In the genomic region with DNA sequence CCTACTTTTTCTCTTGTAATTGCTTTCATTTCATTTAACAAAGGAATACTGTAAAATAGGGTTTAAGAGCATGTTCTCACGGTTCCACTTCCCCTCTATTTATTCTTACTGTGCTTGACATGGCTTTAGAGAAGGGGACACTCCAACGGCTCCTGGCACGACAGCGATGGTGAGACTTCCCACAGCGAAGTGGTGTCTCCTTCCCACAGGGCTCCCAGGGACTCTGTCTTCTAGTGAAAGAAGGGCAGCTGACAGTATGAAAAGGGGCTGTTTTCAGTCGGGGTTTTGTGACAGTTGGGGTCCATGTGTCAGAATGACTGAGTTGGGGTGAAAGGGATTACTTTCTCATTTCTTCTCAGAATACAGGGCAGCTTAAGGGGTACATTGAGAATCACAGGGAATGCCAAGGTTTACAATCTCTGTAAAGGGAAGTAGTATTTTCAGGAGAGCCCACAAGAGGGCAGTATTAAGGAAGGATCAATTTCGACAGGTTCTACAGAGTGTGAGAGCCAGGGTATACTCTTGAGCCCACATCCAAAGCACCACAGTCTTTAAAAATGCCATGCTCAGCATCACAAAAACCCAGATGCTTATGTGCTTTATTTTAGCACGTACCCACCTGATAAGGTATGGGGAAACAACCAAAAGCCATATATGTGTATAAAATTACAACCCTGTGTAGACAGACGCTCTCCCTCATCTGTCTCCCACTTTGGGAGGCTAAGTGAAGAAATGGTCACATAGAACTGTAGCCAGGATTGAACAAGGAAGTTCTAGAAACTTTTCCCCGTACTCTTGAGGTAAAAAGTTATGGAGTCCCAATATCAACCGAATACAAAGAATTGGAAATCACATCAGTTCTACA, we compare ENCODE assay signal across 2 cellular contexts.
TF ChIP-seq lines count a peak whose summit lies in the region.

No MANE protein-coding gene starts in this region.

TF ChIP-seq in WTC11, 78 proteins besides CTCF, POLR2A, EP300 and RAD21 (continued from another document):
- TF ChIP-seq, protein P1, sequence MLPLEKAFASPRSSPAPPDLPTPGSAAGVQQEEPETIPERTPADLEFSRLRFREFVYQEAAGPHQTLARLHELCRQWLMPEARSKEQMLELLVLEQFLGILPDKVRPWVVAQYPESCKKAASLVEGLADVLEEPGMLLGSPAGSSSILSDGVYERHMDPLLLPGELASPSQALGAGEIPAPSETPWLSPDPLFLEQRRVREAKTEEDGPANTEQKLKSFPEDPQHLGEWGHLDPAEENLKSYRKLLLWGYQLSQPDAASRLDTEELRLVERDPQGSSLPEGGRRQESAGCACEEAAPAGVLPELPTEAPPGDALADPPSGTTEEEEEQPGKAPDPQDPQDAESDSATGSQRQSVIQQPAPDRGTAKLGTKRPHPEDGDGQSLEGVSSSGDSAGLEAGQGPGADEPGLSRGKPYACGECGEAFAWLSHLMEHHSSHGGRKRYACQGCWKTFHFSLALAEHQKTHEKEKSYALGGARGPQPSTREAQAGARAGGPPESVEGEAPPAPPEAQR (CRISPR knock-in tag; IDR thresholded peaks at IDR 0.05), result no peak

TF ChIP-seq in HepG2, 621 proteins besides CTCF, POLR2A, EP300 and RAD21 (continued from another document):
- TF ChIP-seq ZBTB37 (CRISPR knock-in tag; IDR thresholded peaks at IDR 0.05) (no peak), ELF3 (CRISPR knock-in tag; IDR thresholded peaks at IDR 0.05) (0 out of 2 replicates have a peak, but pooled peaks have one; percentile 23), ZKSCAN5 (CRISPR knock-in tag; IDR thresholded peaks at IDR 0.05) (no peak), ONECUT2 (CRISPR knock-in tag; IDR thresholded peaks at IDR 0.05) (peak; percentile 37; the same call in 1 of the 2 replicates), KLF6 (CRISPR knock-in tag; IDR thresholded peaks at IDR 0.05) (no peak), NR1H2 (CRISPR knock-in tag; IDR thresholded peaks at IDR 0.05; ENCODE audit: borderline replicate concordance, low read depth) (no peak), NFKB2 (CRISPR knock-in tag; IDR thresholded peaks at IDR 0.05; ENCODE audit: borderline replicate concordance) (no peak), AHDC1 (CRISPR knock-in tag; IDR thresholded peaks at IDR 0.05; ENCODE audit: borderline replicate concordance) (0 out of 2 replicates have a peak, but pooled peaks have one; percentile 18), ZNF709 (CRISPR knock-in tag; IDR thresholded peaks at IDR 0.05) (no peak), SMC3 (IDR thresholded peaks at IDR 0.05; ENCODE audit: low read length) (peak; percentile 30; the same call in 1 of the 2 replicates), TP53 (CRISPR knock-in tag; conservative IDR thresholded peaks at IDR 0.05) (0 out of 2 replicates have a peak, but pooled peaks have one; percentile 17), ZNF3 (CRISPR knock-in tag; IDR thresholded peaks at IDR 0.05) (no peak), STAG1 (CRISPR knock-in tag; IDR thresholded peaks at IDR 0.05) (peak; percentile 48), MAFK (conservative IDR thresholded peaks at IDR 0.05 in 1 of 2, IDR thresholded peaks at IDR 0.05 in 1 of 2; ENCODE audit: low read length in 2 of 2) (0 out of 4 replicates have a peak, but pooled peaks of 1 of the 2 experiments have one; percentile 11), PCBP1 (IDR thresholded peaks at IDR 0.05; ENCODE audit: borderline replicate concordance, low read depth, low read length) (no peak), SIX1 (CRISPR knock-in tag; IDR thresholded peaks at IDR 0.05; ENCODE audit: borderline replicate concordance) (no peak), TFDP1 (CRISPR knock-in tag; IDR thresholded peaks at IDR 0.05; ENCODE audit: borderline replicate concordance) (no peak), MLXIP (CRISPR knock-in tag; IDR thresholded peaks at IDR 0.05; ENCODE audit: borderline replicate concordance) (no peak), ZNF205 (CRISPR knock-in tag; IDR thresholded peaks at IDR 0.05) (no peak)
- TF ChIP-seq, protein P2, sequence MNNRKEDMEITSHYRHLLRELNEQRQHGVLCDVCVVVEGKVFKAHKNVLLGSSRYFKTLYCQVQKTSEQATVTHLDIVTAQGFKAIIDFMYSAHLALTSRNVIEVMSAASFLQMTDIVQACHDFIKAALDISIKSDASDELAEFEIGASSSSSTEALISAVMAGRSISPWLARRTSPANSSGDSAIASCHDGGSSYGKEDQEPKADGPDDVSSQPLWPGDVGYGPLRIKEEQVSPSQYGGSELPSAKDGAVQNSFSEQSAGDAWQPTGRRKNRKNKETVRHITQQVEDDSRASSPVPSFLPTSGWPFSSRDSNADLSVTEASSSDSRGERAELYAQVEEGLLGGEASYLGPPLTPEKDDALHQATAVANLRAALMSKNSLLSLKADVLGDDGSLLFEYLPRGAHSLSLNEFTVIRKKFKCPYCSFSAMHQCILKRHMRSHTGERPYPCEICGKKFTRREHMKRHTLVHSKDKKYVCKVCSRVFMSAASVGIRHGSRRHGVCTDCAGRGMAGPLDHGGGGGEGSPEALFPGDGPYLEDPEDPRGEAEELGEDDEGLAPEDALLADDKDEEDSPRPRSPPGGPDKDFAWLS (CRISPR knock-in tag; IDR thresholded peaks at IDR 0.05; ENCODE audit: borderline replicate concordance), result no peak
- TF ChIP-seq, protein P3, sequence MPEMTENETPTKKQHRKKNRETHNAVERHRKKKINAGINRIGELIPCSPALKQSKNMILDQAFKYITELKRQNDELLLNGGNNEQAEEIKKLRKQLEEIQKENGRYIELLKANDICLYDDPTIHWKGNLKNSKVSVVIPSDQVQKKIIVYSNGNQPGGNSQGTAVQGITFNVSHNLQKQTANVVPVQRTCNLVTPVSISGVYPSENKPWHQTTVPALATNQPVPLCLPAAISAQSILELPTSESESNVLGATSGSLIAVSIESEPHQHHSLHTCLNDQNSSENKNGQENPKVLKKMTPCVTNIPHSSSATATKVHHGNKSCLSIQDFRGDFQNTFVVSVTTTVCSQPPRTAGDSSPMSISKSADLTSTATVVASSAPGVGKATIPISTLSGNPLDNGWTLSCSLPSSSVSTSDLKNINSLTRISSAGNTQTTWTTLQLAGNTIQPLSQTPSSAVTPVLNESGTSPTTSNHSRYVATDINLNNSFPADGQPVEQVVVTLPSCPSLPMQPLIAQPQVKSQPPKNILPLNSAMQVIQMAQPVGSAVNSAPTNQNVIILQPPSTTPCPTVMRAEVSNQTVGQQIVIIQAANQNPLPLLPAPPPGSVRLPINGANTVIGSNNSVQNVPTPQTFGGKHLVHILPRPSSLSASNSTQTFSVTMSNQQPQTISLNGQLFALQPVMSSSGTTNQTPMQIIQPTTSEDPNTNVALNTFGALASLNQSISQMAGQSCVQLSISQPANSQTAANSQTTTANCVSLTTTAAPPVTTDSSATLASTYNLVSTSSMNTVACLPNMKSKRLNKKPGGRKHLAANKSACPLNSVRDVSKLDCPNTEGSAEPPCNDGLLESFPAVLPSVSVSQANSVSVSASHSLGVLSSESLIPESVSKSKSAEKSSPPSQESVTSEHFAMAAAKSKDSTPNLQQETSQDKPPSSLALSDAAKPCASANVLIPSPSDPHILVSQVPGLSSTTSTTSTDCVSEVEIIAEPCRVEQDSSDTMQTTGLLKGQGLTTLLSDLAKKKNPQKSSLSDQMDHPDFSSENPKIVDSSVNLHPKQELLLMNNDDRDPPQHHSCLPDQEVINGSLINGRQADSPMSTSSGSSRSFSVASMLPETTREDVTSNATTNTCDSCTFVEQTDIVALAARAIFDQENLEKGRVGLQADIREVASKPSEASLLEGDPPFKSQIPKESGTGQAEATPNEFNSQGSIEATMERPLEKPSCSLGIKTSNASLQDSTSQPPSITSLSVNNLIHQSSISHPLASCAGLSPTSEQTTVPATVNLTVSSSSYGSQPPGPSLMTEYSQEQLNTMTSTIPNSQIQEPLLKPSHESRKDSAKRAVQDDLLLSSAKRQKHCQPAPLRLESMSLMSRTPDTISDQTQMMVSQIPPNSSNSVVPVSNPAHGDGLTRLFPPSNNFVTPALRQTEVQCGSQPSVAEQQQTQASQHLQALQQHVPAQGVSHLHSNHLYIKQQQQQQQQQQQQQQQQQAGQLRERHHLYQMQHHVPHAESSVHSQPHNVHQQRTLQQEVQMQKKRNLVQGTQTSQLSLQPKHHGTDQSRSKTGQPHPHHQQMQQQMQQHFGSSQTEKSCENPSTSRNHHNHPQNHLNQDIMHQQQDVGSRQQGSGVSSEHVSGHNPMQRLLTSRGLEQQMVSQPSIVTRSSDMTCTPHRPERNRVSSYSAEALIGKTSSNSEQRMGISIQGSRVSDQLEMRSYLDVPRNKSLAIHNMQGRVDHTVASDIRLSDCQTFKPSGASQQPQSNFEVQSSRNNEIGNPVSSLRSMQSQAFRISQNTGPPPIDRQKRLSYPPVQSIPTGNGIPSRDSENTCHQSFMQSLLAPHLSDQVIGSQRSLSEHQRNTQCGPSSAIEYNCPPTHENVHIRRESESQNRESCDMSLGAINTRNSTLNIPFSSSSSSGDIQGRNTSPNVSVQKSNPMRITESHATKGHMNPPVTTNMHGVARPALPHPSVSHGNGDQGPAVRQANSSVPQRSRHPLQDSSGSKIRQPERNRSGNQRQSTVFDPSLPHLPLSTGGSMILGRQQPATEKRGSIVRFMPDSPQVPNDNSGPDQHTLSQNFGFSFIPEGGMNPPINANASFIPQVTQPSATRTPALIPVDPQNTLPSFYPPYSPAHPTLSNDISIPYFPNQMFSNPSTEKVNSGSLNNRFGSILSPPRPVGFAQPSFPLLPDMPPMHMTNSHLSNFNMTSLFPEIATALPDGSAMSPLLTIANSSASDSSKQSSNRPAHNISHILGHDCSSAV (CRISPR knock-in tag; IDR thresholded peaks at IDR 0.05; ENCODE audit: borderline replicate concordance), result no peak
TF ChIP-seq in HepG2: peak in this region for 8.
